25 cellular contexts compared by ENCODE assay signal in the genomic region with DNA sequence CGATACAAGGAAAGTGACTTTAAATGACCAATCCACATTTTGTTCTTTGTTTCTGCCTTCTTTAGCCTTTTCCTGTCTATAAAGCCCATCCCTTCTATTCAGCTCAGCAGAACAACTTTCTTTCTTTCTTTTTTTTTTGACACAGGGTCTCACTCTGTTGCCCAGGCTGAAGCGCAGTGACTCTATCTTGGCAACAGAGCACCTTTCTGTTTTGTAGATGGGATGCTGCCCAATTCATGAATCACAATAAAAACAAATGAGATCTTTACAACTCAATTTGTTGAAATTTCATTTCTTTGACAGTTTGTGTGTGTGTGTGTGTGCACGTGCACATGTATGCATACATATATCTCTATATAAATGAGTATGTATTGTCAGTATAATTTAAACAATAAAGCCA.
"Had no signal": no experiment of that assay in that cellular context is flagged by ENCODE, and none has a peak within 500 bp of the region (broad histone marks: within the 10 kb centered on the region; RNA-seq: fewer than 3 reads in every experiment).

No MANE protein-coding gene starts in this region.

- H3K4me1 Mint-ChIP-seq: activated B cell treated with CpG ODN at 0.5 μM for 24 hours had no signal

- DNase-seq: activated B cell treated with CpG ODN at 0.5 μM for 24 hours; activated CD4-positive, alpha-beta T cell treated with anti-CD3 and anti-CD28 coated beads for 36 hours; activated CD4-positive, alpha-beta T cell treated with anti-CD3 and anti-CD28 coated beads, Interleukin-2, amount 50 U/mL, for 4 hours; activated CD8-positive, alpha-beta memory T cell treated with anti-CD3 and anti-CD28 coated beads, Interleukin-2, amount 50 U/mL, for 48 hours; activated naive CD4-positive, alpha-beta T cell; activated naive CD8-positive, alpha-beta T cell treated with anti-CD3 and anti-CD28 coated beads, Interleukin-2, amount 50 U/mL, for 24 hours; activated T-cell treated with anti-CD3 and anti-CD28 coated beads, Interleukin-2, amount 50 U/mL, for 4 hours; anterior cingulate cortex; brain microvascular endothelial cell; caudate nucleus; dermis blood vessel endothelial cell; effector memory CD4-positive, alpha-beta T cell; heart right ventricle; kidney; lower lobe of right lung; naive thymus-derived CD4-positive, alpha-beta T cell; posterior cingulate gyrus; spleen; stimulated activated CD4-positive, alpha-beta T cell treated with anti-CD3 and anti-CD28 coated beads, Interleukin-4, amount 100 ng/mL, for 24 hours; stimulated activated naive CD4-positive, alpha-beta T cell treated with Interleukin-2 at 50 U/mL for 16 hours; T1000; thyroid gland had no signal

- H3K9me3 ChIP-seq: heart right ventricle, thyroid gland had no signal

- H3K27ac ChIP-seq: brain microvascular endothelial cell, lower lobe of right lung, neural progenitor cell, spleen, thyroid gland had no signal

- H3K27ac Mint-ChIP-seq: activated B cell treated with CpG ODN at 0.5 μM for 24 hours; activated CD4-positive, alpha-beta T cell treated with anti-CD3 and anti-CD28 coated beads for 36 hours; activated naive CD8-positive, alpha-beta T cell treated with anti-CD3 and anti-CD28 coated beads, Interleukin-2, amount 50 U/mL, for 24 hours; activated T-helper 2 cell treated with anti-CD3 and anti-CD28 coated beads, Interferon-gamma antibody, Interleukin-2, Interleukin-4, amounts not matched to agents 10 μg/mL and 5 μg/mL and 100 μg/mL, durations not matched to agents 14 hours and 24 hours and 36 hours; neural progenitor cell; T-helper 1 cell treated with Interleukin-12 subunit alpha and Interleukin-12 subunit beta and Interleukin-4 antibody, amounts not matched to agents 30 μg/mL and 1 μg/mL, for 36 hours had no signal

- H3K27me3 Mint-ChIP-seq: activated B cell treated with CpG ODN at 0.5 μM for 24 hours; activated CD4-positive, alpha-beta T cell treated with anti-CD3 and anti-CD28 coated beads for 36 hours; activated naive CD8-positive, alpha-beta T cell treated with anti-CD3 and anti-CD28 coated beads, Interleukin-2, amount 50 U/mL, for 24 hours had no signal

- H3K4me3 Mint-ChIP-seq: activated B cell treated with CpG ODN at 0.5 μM for 24 hours; activated CD4-positive, alpha-beta T cell treated with anti-CD3 and anti-CD28 coated beads for 36 hours; activated naive CD8-positive, alpha-beta T cell treated with anti-CD3 and anti-CD28 coated beads, Interleukin-2, amount 50 U/mL, for 24 hours; activated T-cell treated with anti-CD3 and anti-CD28 coated beads, Interleukin-2, amount 50 U/mL, for 4 hours; naive thymus-derived CD4-positive, alpha-beta T cell; neural progenitor cell; T-helper 1 cell treated with Interleukin-12 subunit alpha and Interleukin-12 subunit beta and Interleukin-4 antibody, amounts not matched to agents 30 μg/mL and 1 μg/mL, for 36 hours had no signal

- H3K9ac ChIP-seq: neural progenitor cell had no signal

- H3K9me3 Mint-ChIP-seq: activated B cell treated with CpG ODN at 0.5 μM for 24 hours; activated naive CD8-positive, alpha-beta T cell treated with anti-CD3 and anti-CD28 coated beads, Interleukin-2, amount 50 U/mL, for 24 hours; activated T-cell treated with anti-CD3 and anti-CD28 coated beads, Interleukin-2, amount 50 U/mL, for 4 hours; activated T-helper 2 cell treated with anti-CD3 and anti-CD28 coated beads, Interferon-gamma antibody, Interleukin-2, Interleukin-4, amounts not matched to agents 10 μg/mL and 5 μg/mL and 100 μg/mL, durations not matched to agents 14 hours and 24 hours and 36 hours; neural progenitor cell; T-helper 1 cell treated with Interleukin-12 subunit alpha and Interleukin-12 subunit beta and Interleukin-4 antibody, amounts not matched to agents 30 μg/mL and 1 μg/mL, for 36 hours had no signal

- ATAC-seq: activated CD4-positive, alpha-beta T cell treated with anti-CD3 and anti-CD28 coated beads for 36 hours; activated naive CD8-positive, alpha-beta T cell treated with anti-CD3 and anti-CD28 coated beads, Interleukin-2, amount 50 U/mL, for 24 hours; activated T-cell treated with anti-CD3 and anti-CD28 coated beads, Interleukin-2, amount 50 U/mL, for 4 hours; heart right ventricle; lower lobe of right lung; naive thymus-derived CD4-positive, alpha-beta T cell had no signal

- H3K27me3 ChIP-seq: heart right ventricle, spleen, thyroid gland had no signal

- H3K36me3 ChIP-seq: brain microvascular endothelial cell, heart right ventricle, lower lobe of right lung, neural progenitor cell, spleen, thyroid gland had no signal

- H3K4me3 ChIP-seq: heart right ventricle, lower lobe of right lung, neural progenitor cell, spleen, thyroid gland had no signal
